In genomic region chr9:126510564-126510963, GRCh38 we compare ENCODE assay signal across 19 cellular contexts.
"Had no signal": no experiment of that assay in that cellular context is flagged by ENCODE, and none has a peak within 500 bp of the region (broad histone marks: within the 10 kb centered on the region; RNA-seq: fewer than 3 reads in every experiment).

No MANE protein-coding gene starts in this region.

- H3K4me3 ChIP-seq: breast epithelium, gastroesophageal sphincter, left lung had no signal

- H3K9me3 ChIP-seq: breast epithelium, gastroesophageal sphincter, left lung had no signal

- H2AFZ ChIP-seq: parathyroid adenoma had no signal

- H3K79me2 ChIP-seq: parathyroid adenoma had no signal

- DNase-seq: activated B cell treated with CpG ODN at 0.5 μM for 24 hours; activated CD4-positive, alpha-beta memory T cell treated with anti-CD3 and anti-CD28 coated beads, Interleukin-2, amount 10 ng/mL, durations not matched to agents 7 days and 5 days; activated CD4-positive, alpha-beta T cell treated with anti-CD3 and anti-CD28 coated beads for 4 hours; activated effector memory CD4-positive, alpha-beta T cell treated with Interleukin-2 at 50 U/mL for 16 hours; activated naive CD4-positive, alpha-beta T cell treated with anti-CD3 and anti-CD28 coated beads for 36 hours; activated naive CD8-positive, alpha-beta T cell treated with anti-CD3 and anti-CD28 coated beads, Interleukin-2, amount 10 ng/mL, durations not matched to agents 7 days and 5 days; activated T-cell treated with anti-CD3 and anti-CD28 coated beads, Interleukin-2, amount 50 U/mL, for 72 hours; amniotic stem cell; cerebellar nuclear complex; cortex of kidney; stimulated activated CD4-positive, alpha-beta T cell treated with anti-CD3 and anti-CD28 coated beads, Interleukin-4, amount 100 ng/mL, for 4 hours; stimulated activated naive CD8-positive, alpha-beta T cell treated with anti-CD3 and anti-CD28 coated beads, Interleukin-15, Interleukin-2, amounts not matched to agents 100 U/mL and 50 U/mL, for 24 hours; T-cell had no signal

- H3K27ac ChIP-seq: breast epithelium, epithelial cell of prostate, gastroesophageal sphincter, left lung, parathyroid adenoma had no signal

- H3K4me3 Mint-ChIP-seq: activated B cell treated with CpG ODN at 0.5 μM for 24 hours; activated CD4-positive, alpha-beta memory T cell treated with anti-CD3 and anti-CD28 coated beads, Interleukin-2, amount 10 ng/mL, durations not matched to agents 7 days and 5 days; activated naive CD4-positive, alpha-beta T cell treated with anti-CD3 and anti-CD28 coated beads for 36 hours; activated naive CD8-positive, alpha-beta T cell treated with anti-CD3 and anti-CD28 coated beads, Interleukin-2, amount 10 ng/mL, durations not matched to agents 7 days and 5 days; activated T-cell treated with anti-CD3 and anti-CD28 coated beads, Interleukin-2, amount 50 U/mL, for 72 hours; natural killer cell treated with Interleukin-12 subunit alpha and Interleukin-12 subunit beta and Interleukin-15 and Interleukin-18, amount 100 ng/mL, for 72 hours; T-cell had no signal

- H3K36me3 Mint-ChIP-seq: activated naive CD8-positive, alpha-beta T cell treated with anti-CD3 and anti-CD28 coated beads, Interleukin-2, amount 10 ng/mL, durations not matched to agents 7 days and 5 days; natural killer cell treated with Interleukin-12 subunit alpha and Interleukin-12 subunit beta and Interleukin-15 and Interleukin-18, amount 100 ng/mL, for 72 hours; T-cell had no signal

- H3K4me1 ChIP-seq: breast epithelium, parathyroid adenoma had no signal

- ATAC-seq: activated T-cell treated with anti-CD3 and anti-CD28 coated beads, Interleukin-2, amount 50 U/mL, for 72 hours; gastroesophageal sphincter; left lung; natural killer cell treated with Interleukin-12 subunit alpha and Interleukin-12 subunit beta and Interleukin-15 and Interleukin-18, amount 100 ng/mL, for 72 hours; stimulated activated naive CD8-positive, alpha-beta T cell treated with anti-CD3 and anti-CD28 coated beads, Interleukin-15, Interleukin-2, amounts not matched to agents 100 U/mL and 50 U/mL, for 24 hours; T-cell had no signal

- H3K27ac Mint-ChIP-seq: activated B cell treated with CpG ODN at 0.5 μM for 24 hours; activated CD4-positive, alpha-beta memory T cell treated with anti-CD3 and anti-CD28 coated beads, Interleukin-2, amount 10 ng/mL, durations not matched to agents 7 days and 5 days; activated naive CD4-positive, alpha-beta T cell treated with anti-CD3 and anti-CD28 coated beads for 36 hours; activated naive CD8-positive, alpha-beta T cell treated with anti-CD3 and anti-CD28 coated beads, Interleukin-2, amount 10 ng/mL, durations not matched to agents 7 days and 5 days; activated T-cell treated with anti-CD3 and anti-CD28 coated beads, Interleukin-2, amount 50 U/mL, for 72 hours; T-cell had no signal

- H3K9me3 Mint-ChIP-seq: activated B cell treated with CpG ODN at 0.5 μM for 24 hours; activated CD4-positive, alpha-beta memory T cell treated with anti-CD3 and anti-CD28 coated beads, Interleukin-2, amount 10 ng/mL, durations not matched to agents 7 days and 5 days; activated naive CD4-positive, alpha-beta T cell treated with anti-CD3 and anti-CD28 coated beads for 36 hours; activated naive CD8-positive, alpha-beta T cell treated with anti-CD3 and anti-CD28 coated beads, Interleukin-2, amount 10 ng/mL, durations not matched to agents 7 days and 5 days; activated T-cell treated with anti-CD3 and anti-CD28 coated beads, Interleukin-2, amount 50 U/mL, for 72 hours; natural killer cell treated with Interleukin-12 subunit alpha and Interleukin-12 subunit beta and Interleukin-15 and Interleukin-18, amount 100 ng/mL, for 72 hours; T-cell had no signal

- H3K4me1 Mint-ChIP-seq: activated naive CD8-positive, alpha-beta T cell treated with anti-CD3 and anti-CD28 coated beads, Interleukin-2, amount 10 ng/mL, durations not matched to agents 7 days and 5 days had no signal

- H3K9ac ChIP-seq: parathyroid adenoma had no signal

- H3K36me3 ChIP-seq: breast epithelium, left lung had no signal
